ENCODE assay signal across 14 cellular contexts in the genomic region with DNA sequence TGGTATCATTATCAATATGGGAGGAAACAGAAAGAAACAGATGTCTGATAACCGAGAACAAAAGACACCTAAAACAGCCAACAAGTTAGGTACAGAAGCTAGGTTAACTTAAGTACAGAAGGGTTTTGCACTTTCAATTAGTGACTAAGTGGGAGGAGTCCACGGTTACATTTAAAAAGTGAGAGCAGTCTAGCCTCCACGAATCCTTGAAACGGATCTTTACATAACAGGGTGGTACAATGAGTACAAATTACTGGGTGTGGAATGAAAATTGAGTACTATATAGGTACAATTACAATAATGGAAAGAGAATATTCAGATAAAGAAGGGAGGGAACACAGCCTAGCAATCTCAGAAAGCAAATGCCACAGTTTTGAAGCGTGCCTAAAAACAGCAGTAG.
A peak's percentile ranks its signal among the peaks of the same experiment; 100 is the strongest.
DNase-seq lines count a peak whose midpoint lies in the region; ATAC-seq, FAIRE-seq and TF ChIP-seq lines count a peak whose summit lies in the region.
"Had no signal": no experiment of that assay in that cellular context is flagged by ENCODE, and none has a peak within 500 bp of the region (broad histone marks: within the 10 kb centered on the region; RNA-seq: fewer than 3 reads in every experiment).

No MANE protein-coding gene starts in this region.

- H3K27me3 ChIP-seq in K562 (ENCODE audit: control insufficient read depth in 2 of 2, insufficient read depth in 2 of 2, low read length in 2 of 2) (no peaks in the 10 kb centered on the region), upper lobe of left lung (no peaks in the 10 kb centered on the region), sigmoid colon (no peaks in the 10 kb centered on the region)

- no peak overlapping the region for H2AFZ ChIP-seq in K562 (ENCODE audit: low read depth, low read length)

- peak overlapping the region in 1 of 2 experiments; percentile 4; a peak in 1 of 4 replicates for H3K9ac ChIP-seq in K562 (ENCODE audit: insufficient read depth in 1 of 2, low read depth in 2 of 2, low read length in 2 of 2)
- H3K9ac ChIP-seq: SK-N-SH had no signal

- CTCF ChIA-PET in K562 (lab: Yijun Ruan, JAX; ENCODE audit: low intra/inter-chr PET ratio), result no interaction called here

- no peak for TF ChIP-seq EP300 in K562 (IDR thresholded peaks at IDR 0.05; ENCODE audit: low read length)
- no peak for TF ChIP-seq EP300 in upper lobe of left lung (IDR thresholded peaks at IDR 0.05)
- no peak for TF ChIP-seq EP300 in sigmoid colon (IDR thresholded peaks at IDR 0.05)

- no peaks in the 10 kb centered on the region for H3K27me3 Mint-ChIP-seq in activated T-cell treated with anti-CD3 and anti-CD28 coated beads, Interleukin-2, amount 50 U/mL, for 24 hours

- TF ChIP-seq RAD21 in K562 (CRISPR knock-in tag; conservative IDR thresholded peaks at IDR 0.05 in 1 of 2, IDR thresholded peaks at IDR 0.05 in 1 of 2), result no peak

- BruUV-seq in K562 (replicated peaks; lab: Mats Ljungman, UMichigan), result no TSS peak

- peak overlapping the region; percentile 80 for H3K27ac Mint-ChIP-seq in activated T-cell treated with anti-CD3 and anti-CD28 coated beads, Interleukin-2, amount 50 U/mL, for 24 hours

- 31% methylated on average over 5 of the region's 5 CpGs for WGBS in K562 (ENCODE audit: insufficient coverage, low coverage, missing lambda C conversion rate)
- WGBS in upper lobe of left lung, 2 donors, result 72 to 83% methylated on average over 5 of the region's 5 CpGs
- WGBS in sigmoid colon, 2 donors, result 16 to 59% methylated on average over 5 of the region's 5 CpGs

- peaks cover 12% of the 10 kb centered on the region for H4K20me1 ChIP-seq in K562 (replicated peaks; ENCODE audit: control insufficient read depth, insufficient read depth, low read length)

- no peaks in the 10 kb centered on the region for H3K9me3 Mint-ChIP-seq in activated T-cell treated with anti-CD3 and anti-CD28 coated beads, Interleukin-2, amount 50 U/mL, for 24 hours

- ATAC-seq in K562 (peak; percentile 64), upper lobe of left lung (ENCODE audit: low FRiP score in 2 of 2) (no peak)
- peak; percentile 67 for ATAC-seq in stimulated activated naive CD8-positive, alpha-beta T cell treated with anti-CD3 and anti-CD28 coated beads, Interleukin-15, Interleukin-2, amounts not matched to agents 100 U/mL and 50 U/mL, for 24 hours

- in situ Hi-C loops in K562 (cut with MboI), result no loop called here

- peak overlapping the region; percentile 36 for H3K4me3 Mint-ChIP-seq in activated T-cell treated with anti-CD3 and anti-CD28 coated beads, Interleukin-2, amount 50 U/mL, for 24 hours

- no peaks in the 10 kb centered on the region for H3K9me1 ChIP-seq in K562 (ENCODE audit: control insufficient read depth, insufficient read depth, low read length)

- H3K4me2 ChIP-seq in K562 (ENCODE audit: insufficient read depth, low read length), result peak overlapping the region; percentile 42; the same call in 1 of the 2 replicates
- H3K4me2 ChIP-seq: SK-N-SH had no signal

- intact Hi-C loops in K562 (cut with micrococcal nuclease) (loop anchor here (10.0 kb wide), 1 partner anchor 331 kb away; no protein-coding TSS in a partner anchor), sigmoid colon (cut with DNase I) (no loop called here)

- H3K4me3 ChIP-seq in K562, result no peak overlapping the region
- H3K4me3 ChIP-seq in upper lobe of left lung, result no peak overlapping the region
- no peak overlapping the region for H3K4me3 ChIP-seq in sigmoid colon
- H3K4me3 ChIP-seq: thoracic aorta had no signal

- peaks cover 74% of the 10 kb centered on the region for H3K4me1 Mint-ChIP-seq in activated T-cell treated with anti-CD3 and anti-CD28 coated beads, Interleukin-2, amount 50 U/mL, for 24 hours (ENCODE audit: low read depth)

- H3K9me3 ChIP-seq in K562 (replicated peaks; ENCODE audit: control insufficient read depth, insufficient read depth, low read depth, low read length), result no peaks in the 10 kb centered on the region
- H3K9me3 ChIP-seq in upper lobe of left lung, result no peaks in the 10 kb centered on the region
- H3K9me3 ChIP-seq in sigmoid colon, result no peaks in the 10 kb centered on the region
- H3K9me3 ChIP-seq: SK-N-SH, thoracic aorta had no signal

- H3K79me2 ChIP-seq in K562 (ENCODE audit: control insufficient read depth, insufficient read depth, low read length), result peaks cover 90% of the 10 kb centered on the region

- no peak for TF ChIP-seq CTCF in K562 (IDR thresholded peaks at IDR 0.05 in 2 of 3, conservative IDR thresholded peaks at IDR 0.05 in 1 of 3; ENCODE audit: insufficient read depth in 2 of 3, low read depth in 1 of 3, low read length in 3 of 3)
- no peak for TF ChIP-seq CTCF in upper lobe of left lung (IDR thresholded peaks at IDR 0.05)
- TF ChIP-seq CTCF in sigmoid colon (IDR thresholded peaks at IDR 0.05), result no peak

- POLR2A ChIA-PET in K562 (lab: Yijun Ruan, JAX), result no interaction called here

- DNase-seq in activated T-cell treated with anti-CD3 and anti-CD28 coated beads, Interleukin-2, amount 50 U/mL, for 24 hours, result no peak
- DNase-seq in activated T-cell treated with anti-CD3 and anti-CD28 coated beads for 4 hours (no peak), NCI-H524 treated with DMSO at 0.1 percent for 48 hours (lab: John Stamatoyannopoulos, UW) (peak; percentile 30), K562 (ENCODE audit: extremely low read depth in 1 of 4, low spot score in 3 of 4) (peak in 1 of 4 experiments; percentile 18), hypothalamus (lab: John Stamatoyannopoulos, UW) (no peak), upper lobe of left lung (no peak), sigmoid colon (no peak)
- DNase-seq in stimulated activated naive CD8-positive, alpha-beta T cell treated with anti-CD3 and anti-CD28 coated beads, Interleukin-15, Interleukin-2, amounts not matched to agents 100 U/mL and 50 U/mL, for 24 hours, result no peak
- DNase-seq: DMS153; effector CD4-positive, alpha-beta T cell; Karpas-422; NCI-H187 treated with DMSO at 0.1 percent for 48 hours; SK-N-SH had no signal

- H3K4me1 ChIP-seq in K562 (replicated peaks in 1 of 2; ENCODE audit: control insufficient read depth in 2 of 2, insufficient read depth in 2 of 2, low read length in 2 of 2) (peaks cover 0 to 21% of the 10 kb centered on the region in 2 experiments; a peak in 2 of 5 replicates), upper lobe of left lung (peaks cover 0 to 8% (median 6%) of the 10 kb centered on the region in 4 donors), sigmoid colon (peaks cover 0 to 26% (median 17%) of the 10 kb centered on the region in 4 donors)

- TF ChIP-seq POLR2A in K562 (conservative IDR thresholded peaks at IDR 0.05), result no peak
- TF ChIP-seq POLR2A in upper lobe of left lung (IDR thresholded peaks at IDR 0.05), result no peak
- no peak for TF ChIP-seq POLR2A in sigmoid colon (IDR thresholded peaks at IDR 0.05)

- FAIRE-seq in K562 (lab: Jason Lieb, UNC), result peak; percentile 29

- H3K36me3 ChIP-seq in K562 (ENCODE audit: control insufficient read depth, insufficient read depth, low read length) (peaks cover 22% of the 10 kb centered on the region; the same call in 2 of the 3 replicates), upper lobe of left lung (peaks cover 0 to 3% (median 2%) of the 10 kb centered on the region in 4 donors), sigmoid colon (no peaks in the 10 kb centered on the region)
- H3K36me3 ChIP-seq: thoracic aorta had no signal

- H3K36me3 Mint-ChIP-seq in activated T-cell treated with anti-CD3 and anti-CD28 coated beads, Interleukin-2, amount 50 U/mL, for 24 hours (ENCODE audit: low read depth), result peaks cover 39% of the 10 kb centered on the region

- H3K27ac ChIP-seq in K562 (ENCODE audit: extremely low read depth, low read depth, low read length) (0 out of 3 replicates have a peak overlapping the region, but pooled peaks have one; percentile 8), upper lobe of left lung (no peak overlapping the region), sigmoid colon (no peak overlapping the region)
- H3K27ac ChIP-seq: thoracic aorta had no signal

TF ChIP-seq in K562, 482 proteins besides CTCF, POLR2A, EP300 and RAD21:
- TF ChIP-seq SNIP1 (IDR thresholded peaks at IDR 0.05; ENCODE audit: low read depth), result 0 out of 2 replicates have a peak, but pooled peaks have one; percentile 14
- TF ChIP-seq, protein P1, sequence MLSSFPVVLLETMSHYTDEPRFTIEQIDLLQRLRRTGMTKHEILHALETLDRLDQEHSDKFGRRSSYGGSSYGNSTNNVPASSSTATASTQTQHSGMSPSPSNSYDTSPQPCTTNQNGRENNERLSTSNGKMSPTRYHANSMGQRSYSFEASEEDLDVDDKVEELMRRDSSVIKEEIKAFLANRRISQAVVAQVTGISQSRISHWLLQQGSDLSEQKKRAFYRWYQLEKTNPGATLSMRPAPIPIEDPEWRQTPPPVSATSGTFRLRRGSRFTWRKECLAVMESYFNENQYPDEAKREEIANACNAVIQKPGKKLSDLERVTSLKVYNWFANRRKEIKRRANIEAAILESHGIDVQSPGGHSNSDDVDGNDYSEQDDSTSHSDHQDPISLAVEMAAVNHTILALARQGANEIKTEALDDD (IDR thresholded peaks at IDR 0.05), result peak; percentile 48; the same call in 1 of the 2 replicates
- no peak for TF ChIP-seq DDX20 (tag; IDR thresholded peaks at IDR 0.05; ENCODE audit: low read depth)

Comparison
In these comparisons a context has a peak if more than half of its experiments do, and no peak if none do; other contexts are left out.
1. ATAC-seq: peak in K562 (single experiment) and stimulated activated naive CD8-positive, alpha-beta T cell treated with anti-CD3 and anti-CD28 coated beads, Interleukin-15, Interleukin-2, amounts not matched to agents 100 U/mL and 50 U/mL, for 24 hours (single experiment); none in upper lobe of left lung (0 of 2).